In the genomic region with DNA sequence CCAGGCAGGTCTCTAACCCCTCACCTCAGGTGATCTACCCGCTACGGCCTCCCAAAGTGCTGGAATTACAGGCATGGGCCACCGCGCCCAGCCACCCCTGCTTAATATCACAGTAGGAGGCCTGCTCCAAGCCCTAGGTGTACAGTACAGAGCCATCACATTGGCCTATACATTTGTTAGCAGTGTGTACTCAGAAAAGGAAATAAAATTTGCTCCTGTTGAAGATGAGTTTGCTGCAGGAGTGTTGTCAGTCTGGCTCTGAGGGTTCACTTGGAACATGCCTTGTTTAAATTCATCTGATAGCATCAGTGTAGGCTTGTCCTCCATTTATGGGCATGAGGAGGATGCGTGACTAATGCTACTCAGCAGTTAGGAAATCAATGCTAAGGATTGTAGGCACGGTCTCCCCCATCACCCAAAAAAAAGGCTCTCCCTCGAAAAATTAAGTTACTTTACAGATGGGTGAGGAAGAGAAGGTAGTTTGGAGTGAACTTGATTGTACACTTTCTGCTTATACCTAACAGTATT, we compare ENCODE assay signal across 11 cellular contexts. TPM values are rescaled to one million over a fixed set of nuclear protein-coding genes. Genes with fewer than 3 reads are reported as not detected.
DNase-seq lines count a peak whose midpoint lies in the region; ATAC-seq, FAIRE-seq and TF ChIP-seq lines count a peak whose summit lies in the region.
"Had no signal": no experiment of that assay in that cellular context is flagged by ENCODE, and none has a peak within 500 bp of the region (broad histone marks: within the 10 kb centered on the region; RNA-seq: fewer than 3 reads in every experiment).

No MANE protein-coding gene starts in this region.

- no peak for FAIRE-seq in GM19239 (lab: Jason Lieb, UNC)

- no peaks in the 10 kb centered on the region for H3K36me3 ChIP-seq in ACC112 (ENCODE audit: insufficient read depth, low read length)

- H3K27ac ChIP-seq in ACC112 (ENCODE audit: low read depth, low read length), result peak overlapping the region; percentile 88

- H3K27me3 Mint-ChIP-seq in MCF 10A (ENCODE audit: insufficient read depth, unreplicated experiment), result no peaks in the 10 kb centered on the region
- no peaks in the 10 kb centered on the region for H3K27me3 Mint-ChIP-seq in mesothelial cell of epicardium (ENCODE audit: low read depth)

- TF ChIP-seq CTCF in MCF 10A (IDR thresholded peaks at IDR 0.05; ENCODE audit: unreplicated experiment) (no peak), mesothelial cell of epicardium (IDR thresholded peaks at IDR 0.05; ENCODE audit: unreplicated experiment) (no peak)

- peak; percentile 94 for DNase-seq in MCF 10A (ENCODE audit: unreplicated experiment)
- no peak for DNase-seq in mesothelial cell of epicardium (ENCODE audit: low spot score in 2 of 2, unreplicated experiment in 2 of 2)
- no peak for DNase-seq in KBM-7
- no peak for DNase-seq in NOMO-1 treated with DMSO at 0.1 percent for 48 hours (lab: John Stamatoyannopoulos, UW; ENCODE audit: unreplicated experiment)
- no peak for DNase-seq in GM19239 (ENCODE audit: insufficient read length, low spot score)
- DNase-seq: activated gamma-delta T cell treated with Interleukin-2 at 50 U/mL for 16 hours, NCI-H1694 had no signal

- peaks cover 36% of the 10 kb centered on the region for H3K4me1 ChIP-seq in ACC112 (ENCODE audit: control insufficient read depth, insufficient read depth, low read length, unreplicated experiment)

- POLR2A ChIA-PET in MCF 10A (lab: Yijun Ruan, JAX), result interaction anchor here (0.6 to 10.7 kb wide), 16 partner anchors 9 to 120 kb away, joined by 3 to 243 read pairs (median 4); partner anchors contain the start of gene SRP9

- CTCF ChIA-PET in MCF 10A (lab: Yijun Ruan, JAX), result interaction anchor here (0.6 to 7.8 kb wide), 13 partner anchors 9 to 306 kb away, joined by 3 to 68 read pairs (median 3); partner anchors contain the start of gene SRP9

- H3K4me3 Mint-ChIP-seq in MCF 10A (ENCODE audit: unreplicated experiment) (no peak overlapping the region), mesothelial cell of epicardium (no peak overlapping the region)
- H3K4me3 Mint-ChIP-seq: CD14-positive monocyte had no signal

- peaks cover 7% of the 10 kb centered on the region for H3K36me3 Mint-ChIP-seq in MCF 10A (ENCODE audit: insufficient read depth, unreplicated experiment)
- H3K36me3 Mint-ChIP-seq in mesothelial cell of epicardium, result no peaks in the 10 kb centered on the region

- peaks cover 7% of the 10 kb centered on the region for H3K79me2 ChIP-seq in ACC112 (ENCODE audit: control insufficient read depth, insufficient read depth, low read length, unreplicated experiment)

- no peaks in the 10 kb centered on the region for H3K9me3 Mint-ChIP-seq in MCF 10A (ENCODE audit: unreplicated experiment)
- no peaks in the 10 kb centered on the region for H3K9me3 Mint-ChIP-seq in mesothelial cell of epicardium

- H3K4me1 Mint-ChIP-seq in MCF 10A (ENCODE audit: insufficient read depth, unreplicated experiment) (peaks cover 40% of the 10 kb centered on the region), mesothelial cell of epicardium (peaks cover 36% of the 10 kb centered on the region)

- peak overlapping the region; percentile 90 for H2AFZ ChIP-seq in ACC112 (ENCODE audit: low read length, unreplicated experiment)

- intact Hi-C loops in MCF 10A (cut with micrococcal nuclease), result loop anchor here (5.0 kb wide), 2 partner anchors 45 to 405 kb away; partner anchors contain the start of gene H3-3A

- H3K27ac Mint-ChIP-seq in MCF 10A (ENCODE audit: low read depth, unreplicated experiment) (peak overlapping the region; percentile 71), mesothelial cell of epicardium (peak overlapping the region; percentile 70)
- H3K27ac Mint-ChIP-seq: CD14-positive monocyte had no signal

- in situ Hi-C loops in KBM-7 (cut with MboI; ENCODE audit: low pct_unique_long_range_greater_than_20kb, low sequenced_read_pairs), result no loop called here

- H3K4me3 ChIP-seq in ACC112 (ENCODE audit: low read depth, low read length), result peak overlapping the region; percentile 47

- no peaks in the 10 kb centered on the region for H3K27me3 ChIP-seq in ACC112 (ENCODE audit: insufficient read depth, low read length)

- ATAC-seq in HG03378 (IDR thresholded peaks at IDR 0.05; ENCODE audit: unreplicated experiment), result no peak

- peak; percentile 27; the same call in 1 of the 2 replicates for TF ChIP-seq EP300 in Ishikawa (IDR thresholded peaks at IDR 0.05; ENCODE audit: borderline replicate concordance)

- TF ChIP-seq RAD21 in Ishikawa (IDR thresholded peaks at IDR 0.05; ENCODE audit: low read depth), result no peak

- BruUV-seq in MCF 10A (replicated peaks; lab: Mats Ljungman, UMichigan), result no TSS peak

TF ChIP-seq in Ishikawa, 13 proteins besides CTCF, POLR2A, EP300 and RAD21:
- no peak for TF ChIP-seq CREB1 (IDR thresholded peaks at IDR 0.05; ENCODE audit: low read depth)
- peak; percentile 38; the same call in 1 of the 2 replicates for TF ChIP-seq CEBPB (IDR thresholded peaks at IDR 0.05)
- TF ChIP-seq NFIC (IDR thresholded peaks at IDR 0.05), result no peak
- no peak for TF ChIP-seq YY1 (IDR thresholded peaks at IDR 0.05; ENCODE audit: low read depth)
- TF ChIP-seq TEAD4 (IDR thresholded peaks at IDR 0.05), result no peak

RNA-seq across cellular contexts. Expression of gene ENAH, which starts 4.6 kb away (rescaled TPM):
- total RNA-seq in MCF 10A (2022) (346 and 420 TPM in 2 replicates), mesothelial cell of epicardium (137 to 144 TPM (median 140 TPM) in 3 replicates)
